1 cellular context compared by ENCODE assay signal in genomic region chr11:67146516-67147226, GRCh38.
TF ChIP-seq lines count a peak whose summit lies in the region.

No MANE protein-coding gene starts in this region.

TF ChIP-seq in GM23338, 12 proteins besides CTCF, POLR2A, EP300 and RAD21 (continued from another document):
- TF ChIP-seq REST (IDR thresholded peaks at IDR 0.05; ENCODE audit: unreplicated experiment) (no peak), JUNB (IDR thresholded peaks at IDR 0.05; ENCODE audit: unreplicated experiment) (no peak)
